8 cellular contexts compared by ENCODE assay signal in genomic region chr14:34322940-34323418, GRCh38.
A peak's percentile ranks its signal among the peaks of the same experiment; 100 is the strongest.
DNase-seq lines count a peak whose midpoint lies in the region; ATAC-seq, FAIRE-seq and TF ChIP-seq lines count a peak whose summit lies in the region.

No MANE protein-coding gene starts in this region.

- no peaks in the 10 kb centered on the region for H3K27me3 ChIP-seq in CD4-positive, CD25-positive, alpha-beta regulatory T cell (ENCODE audit: control insufficient read depth, insufficient read depth, low read length)
- H3K27me3 ChIP-seq in KMS-11 (ENCODE audit: insufficient read depth, low read depth), result no peaks in the 10 kb centered on the region

- H3K4me1 Mint-ChIP-seq in CD4-positive, CD25-positive, alpha-beta regulatory T cell, result peaks cover 0 to 4% (median 3%) of the 10 kb centered on the region in 4 donors

- H3K36me3 ChIP-seq in CD4-positive, CD25-positive, alpha-beta regulatory T cell (ENCODE audit: control insufficient read depth, insufficient read depth, low read length), result no peaks in the 10 kb centered on the region
- no peaks in the 10 kb centered on the region for H3K36me3 ChIP-seq in KMS-11 (ENCODE audit: insufficient read depth)

- H3K27ac ChIP-seq in CD4-positive, CD25-positive, alpha-beta regulatory T cell (ENCODE audit: insufficient read depth, low read length, poor library complexity, severe bottlenecking), result no peak overlapping the region
- H3K27ac ChIP-seq in KMS-11, result no peak overlapping the region

- H3K79me2 ChIP-seq in KMS-11 (ENCODE audit: insufficient read depth, low read depth), result no peaks in the 10 kb centered on the region

- H4K20me1 ChIP-seq in KMS-11 (ENCODE audit: insufficient read depth), result no peaks in the 10 kb centered on the region

- H3K9me3 Mint-ChIP-seq in CD4-positive, CD25-positive, alpha-beta regulatory T cell, result no peaks in the 10 kb centered on the region

- H3K9ac ChIP-seq in KMS-11, result no peak overlapping the region

- peaks cover 5% of the 10 kb centered on the region for H3K27me3 Mint-ChIP-seq in CD4-positive, CD25-positive, alpha-beta regulatory T cell

- DNase-seq in CD4-positive, CD25-positive, alpha-beta regulatory T cell, result peak; percentile 52 to 70 (median 54)
- DNase-seq in RKO (ENCODE audit: low spot score) (peak; percentile 74), foreskin melanocyte (peak; percentile 45), posterior cingulate gyrus (peak in 9 of 10 donors; percentile 16 to 92 (median 62)), urothelium cell line (ENCODE audit: low spot score) (peak; percentile 70)
- DNase-seq in activated T-helper 1 cell treated with anti-CD3 and anti-CD28 coated beads, Interleukin-2, amount 50 U/mL, for 16 hours (ENCODE audit: low read depth in 1 of 2, low spot score in 1 of 2), result peak; percentile 50 to 59

- intact Hi-C loops in posterior cingulate gyrus (cut with DNase I), result no loop called here

- H3K4me3 Mint-ChIP-seq in CD4-positive, CD25-positive, alpha-beta regulatory T cell, result no peak overlapping the region

- H3K4me3 ChIP-seq in CD4-positive, CD25-positive, alpha-beta regulatory T cell (ENCODE audit: low read depth, low read length), result no peak overlapping the region
- no peak overlapping the region for H3K4me3 ChIP-seq in KMS-11 (IDR thresholded peaks at IDR 0.05; ENCODE audit: insufficient read depth, low read depth, low read length)

- ATAC-seq in CD4-positive, CD25-positive, alpha-beta regulatory T cell (ENCODE audit: low read depth in 2 of 2), result peak; percentile 64 to 67
- ATAC-seq in GM19463 (IDR thresholded peaks at IDR 0.05; ENCODE audit: unreplicated experiment), result peak; percentile 73

- H3K36me3 Mint-ChIP-seq in CD4-positive, CD25-positive, alpha-beta regulatory T cell, result no peaks in the 10 kb centered on the region

- no peak overlapping the region for H3K27ac Mint-ChIP-seq in CD4-positive, CD25-positive, alpha-beta regulatory T cell

- FAIRE-seq in urothelium cell line (lab: Jason Lieb, UNC), result no peak

- H3K4me2 ChIP-seq in KMS-11, result no peak overlapping the region

- TF ChIP-seq CTCF in KMS-11 (conservative IDR thresholded peaks at IDR 0.05; ENCODE audit: low read depth, low read length), result peak; percentile 83

- H3K4me1 ChIP-seq in CD4-positive, CD25-positive, alpha-beta regulatory T cell (ENCODE audit: control insufficient read depth, insufficient read depth, low read length, poor library complexity, severe bottlenecking), result no peaks in the 10 kb centered on the region
- no peaks in the 10 kb centered on the region for H3K4me1 ChIP-seq in KMS-11 (ENCODE audit: low read depth, poor library complexity, severe bottlenecking)

- no peak overlapping the region; the same call in 1 of the 2 replicates for H2AFZ ChIP-seq in KMS-11 (ENCODE audit: low read depth)

- no peaks in the 10 kb centered on the region for H3K9me3 ChIP-seq in CD4-positive, CD25-positive, alpha-beta regulatory T cell (ENCODE audit: control insufficient read depth in 2 of 2, low read length in 2 of 2)
